ENCODE assay signal across 1 cellular context in genomic region chr16:56861092-56861610, GRCh38.
TF ChIP-seq lines count a peak whose summit lies in the region.

No MANE protein-coding gene starts in this region.

TF ChIP-seq in HepG2, 621 proteins besides CTCF, POLR2A, EP300 and RAD21 (continued from another document):
- TF ChIP-seq GZF1 (CRISPR knock-in tag; IDR thresholded peaks at IDR 0.05) (0 out of 2 replicates have a peak, but pooled peaks have one; percentile 34), BRD4 (CRISPR knock-in tag; IDR thresholded peaks at IDR 0.05) (no peak), HNF1A (IDR thresholded peaks at IDR 0.05; ENCODE audit: low read depth) (no peak), HNF1A (CRISPR knock-in tag; IDR thresholded peaks at IDR 0.05; ENCODE audit: borderline replicate concordance) (0 out of 2 replicates have a peak, but pooled peaks have one; percentile 4), ZNF407 (CRISPR knock-in tag; IDR thresholded peaks at IDR 0.05; ENCODE audit: not compliant biosample characterization) (no peak), ZBTB26 (CRISPR knock-in tag; IDR thresholded peaks at IDR 0.05; ENCODE audit: borderline replicate concordance) (peak; percentile 71; the same call in 1 of the 2 replicates), ZNF543 (CRISPR knock-in tag; IDR thresholded peaks at IDR 0.05) (0 out of 2 replicates have a peak, but pooled peaks have one; percentile 13)
